8 cellular contexts compared by ENCODE assay signal in genomic region chr17:74776044-74776962, GRCh38. TPM values are rescaled to one million over a fixed set of nuclear protein-coding genes. Genes with fewer than 3 reads are reported as not detected.
A peak's percentile ranks its signal among the peaks of the same experiment; 100 is the strongest.
DNase-seq lines count a peak whose midpoint lies in the region; ATAC-seq and TF ChIP-seq lines count a peak whose summit lies in the region.

TSS of gene NAT9 (minus strand) at chr17:74776345. CDS start at chr17:74775698, 647 bp downstream.

- ATAC-seq in HG03439 (IDR thresholded peaks at IDR 0.05; ENCODE audit: unreplicated experiment) = peak; percentile 67

- peak; percentile 100 for DNase-seq in AG20443 (ENCODE audit: low spot score)
- DNase-seq in NCI-H510A treated with DMSO at 0.1 percent for 48 hours (lab: John Stamatoyannopoulos, UW) = peak; percentile 95
- peak; percentile 99 to 100 for DNase-seq in activated CD4-positive, alpha-beta T cell treated with anti-CD3 and anti-CD28 coated beads for 24 hours (ENCODE audit: low read depth in 2 of 2)
- DNase-seq in chondrocyte (ENCODE audit: low spot score) = peak; percentile 99
- peak; percentile 92 for DNase-seq in kidney glomerular epithelial cell (lab: John Stamatoyannopoulos, UW)
- peak; percentile 96 to 99 for DNase-seq in stimulated activated CD4-positive, alpha-beta T cell treated with anti-CD3 and anti-CD28 coated beads, Interleukin-15, amount 100 ng/mL, for 48 hours (ENCODE audit: low read depth in 2 of 2)

- H3K27ac Mint-ChIP-seq in chondrocyte (ENCODE audit: unreplicated experiment) = peak within 1 kb of the TSS; percentile 98

- no peaks in the 10 kb centered on the region for H3K27me3 Mint-ChIP-seq in chondrocyte (ENCODE audit: low read depth)

- H3K36me3 Mint-ChIP-seq in chondrocyte (ENCODE audit: low read depth) = peaks cover 12% of the 10 kb centered on the region

- no peaks in the 10 kb centered on the region for H3K9me3 Mint-ChIP-seq in chondrocyte (ENCODE audit: low read depth)

- TF ChIP-seq CTCF in chondrocyte (IDR thresholded peaks at IDR 0.05) = no peak

- TF ChIP-seq POLR2A in GM19099 (IDR thresholded peaks at IDR 0.05; ENCODE audit: extremely low read depth, insufficient read length, low read depth) = peak; percentile 87

- peak within 1 kb of the TSS; percentile 97 for H3K4me3 Mint-ChIP-seq in chondrocyte (ENCODE audit: unreplicated experiment)

- peaks cover 52% of the 10 kb centered on the region for H3K4me1 Mint-ChIP-seq in chondrocyte (ENCODE audit: low read depth)

RNA-seq across cellular contexts. Expression of gene NAT9, which starts in this region (rescaled TPM):
- 46.8 to 48.9 TPM (median 47.4 TPM) in 3 replicates for total RNA-seq in chondrocyte

Comparison
In these comparisons a context has a peak if more than half of its experiments do, and no peak if none do; other contexts are left out.
1. Peak in every context shown above with its lines: DNase-seq and ATAC-seq.